22 cellular contexts compared by ENCODE assay signal in genomic region chr20:37630993-37631392, GRCh38.
DNase-seq lines count a peak whose midpoint lies in the region; ATAC-seq, FAIRE-seq and TF ChIP-seq lines count a peak whose summit lies in the region.
"Had no signal": no experiment of that assay in that cellular context is flagged by ENCODE, and none has a peak within 500 bp of the region (broad histone marks: within the 10 kb centered on the region; RNA-seq: fewer than 3 reads in every experiment).

No MANE protein-coding gene starts in this region.

- no peak overlapping the region for H3K9ac ChIP-seq in HepG2 (ENCODE audit: insufficient read depth, low read depth, low read length)
- H3K9ac ChIP-seq in astrocyte (ENCODE audit: low read length), result no peak overlapping the region

- peaks cover 77% of the 10 kb centered on the region for H3K27me3 Mint-ChIP-seq in astrocyte (ENCODE audit: low read depth, unreplicated experiment)

- 9% methylated on average over 3 of the region's 3 CpGs for WGBS in HepG2 (ENCODE audit: low lambda C conversion rate)
- WGBS in right lobe of liver (ENCODE audit: insufficient coverage, low coverage, low lambda C conversion rate, missing lambda C conversion rate), result 35% methylated on average over 3 of the region's 3 CpGs
- WGBS in transverse colon (ENCODE audit: low coverage in 1 of 2), 2 donors, result 38 to 51% methylated on average over 2 to 3 of the region's 3 CpGs

- no peak for TF ChIP-seq EP300 in HepG2 (IDR thresholded peaks at IDR 0.05; ENCODE audit: low read depth in 2 of 2, low read length in 2 of 2)
- TF ChIP-seq EP300 in HepG2 (CRISPR knock-in tag; IDR thresholded peaks at IDR 0.05; ENCODE audit: borderline replicate concordance), result no peak
- no peak for TF ChIP-seq EP300 in transverse colon (IDR thresholded peaks at IDR 0.05; ENCODE audit: low read depth)

- no peak for ATAC-seq in HepG2
- ATAC-seq in right lobe of liver, result no peak
- ATAC-seq: GM23338 had no signal

- BruUV-seq in HepG2 (replicated peaks; lab: Mats Ljungman, UMichigan), result no TSS peak

- TF ChIP-seq POLR2A in HepG2 (IDR thresholded peaks at IDR 0.05; ENCODE audit: insufficient read depth in 1 of 2, low read depth in 2 of 2, low read length in 2 of 2) (no peak), right lobe of liver (IDR thresholded peaks at IDR 0.05) (no peak), transverse colon (IDR thresholded peaks at IDR 0.05) (no peak)

- H3K4me3 ChIP-seq in HepG2 (replicated peaks in 1 of 3; ENCODE audit: insufficient read depth in 1 of 3, low read depth in 2 of 3, low read length in 3 of 3) (no peak overlapping the region), right lobe of liver (no peak overlapping the region), astrocyte (ENCODE audit: insufficient read depth, low read depth, low read length) (no peak overlapping the region), osteoblast (ENCODE audit: insufficient read depth, low read length) (no peak overlapping the region), transverse colon (no peak overlapping the region)
- H3K4me3 ChIP-seq: GM23338 had no signal

- POLR2A ChIA-PET in HepG2 (lab: Yijun Ruan, JAX), result no interaction called here

- peaks cover 24% of the 10 kb centered on the region for H3K9me3 Mint-ChIP-seq in astrocyte (ENCODE audit: unreplicated experiment)

- H3K9me3 ChIP-seq in HepG2 (ENCODE audit: low read length) (no peaks in the 10 kb centered on the region), right lobe of liver (no peaks in the 10 kb centered on the region), astrocyte (ENCODE audit: insufficient read depth, low read depth, low read length) (peaks cover 17% of the 10 kb centered on the region), osteoblast (ENCODE audit: low read depth, low read length) (peaks cover 14% of the 10 kb centered on the region), transverse colon (peaks cover 0 to 7% of the 10 kb centered on the region in 2 donors)

- H4K20me1 ChIP-seq in HepG2 (ENCODE audit: insufficient read depth, low read length), result peaks cover 4% of the 10 kb centered on the region; the same call in 1 of the 2 replicates
- H4K20me1 ChIP-seq in astrocyte (ENCODE audit: insufficient read depth, low read length), result no peaks in the 10 kb centered on the region
- H4K20me1 ChIP-seq in osteoblast (ENCODE audit: insufficient read depth, low read length), result no peaks in the 10 kb centered on the region

- H3K4me1 ChIP-seq in HepG2 (ENCODE audit: insufficient read depth, low read length) (peaks cover 18% of the 10 kb centered on the region), right lobe of liver (no peaks in the 10 kb centered on the region), astrocyte (ENCODE audit: insufficient read depth, low read length) (no peaks in the 10 kb centered on the region), osteoblast (ENCODE audit: insufficient read depth, low read length) (no peaks in the 10 kb centered on the region), transverse colon (no peaks in the 10 kb centered on the region)

- CTCF ChIA-PET in HepG2 (lab: Yijun Ruan, JAX; ENCODE audit: low intra/inter-chr PET ratio, low total read pairs), result no interaction called here

- no peak for DNase-seq in HepG2 (ENCODE audit: low spot score)
- no peak for DNase-seq in right lobe of liver
- DNase-seq in astrocyte (ENCODE audit: low read depth), result no peak
- DNase-seq in non-pigmented ciliary epithelial cell (ENCODE audit: low read depth), result peak; percentile 11
- no peak for DNase-seq in AG20443 (ENCODE audit: low spot score)
- no peak for DNase-seq in osteoblast (ENCODE audit: insufficient read length, low spot score, missing footprints)
- DNase-seq in transverse colon, result no peak
- DNase-seq: 8988T; C1 segment of cervical spinal cord; Caco-2; CD4-positive, CD25-positive, alpha-beta regulatory T cell; CD8-positive, alpha-beta memory T cell; GDM1; HCEC 1CT; IMR-90 had no signal

- H3K27me3 ChIP-seq in HepG2 (ENCODE audit: control insufficient read depth in 1 of 2, insufficient read depth in 2 of 2, low read length in 2 of 2) (peaks cover 0 to 2% of the 10 kb centered on the region in 2 experiments; a peak in 1 of 5 replicates), right lobe of liver (no peaks in the 10 kb centered on the region), astrocyte (ENCODE audit: insufficient read depth, low read length) (peaks cover 18% of the 10 kb centered on the region), osteoblast (ENCODE audit: insufficient read depth, low read length) (peaks cover 7% of the 10 kb centered on the region), transverse colon (peaks cover 42% of the 10 kb centered on the region)
- H3K27me3 ChIP-seq: BE2C had no signal

- peaks cover 4% of the 10 kb centered on the region for H3K36me3 Mint-ChIP-seq in astrocyte (ENCODE audit: low read depth, unreplicated experiment)
- H3K36me3 Mint-ChIP-seq: CD4-positive, CD25-positive, alpha-beta regulatory T cell; CD8-positive, alpha-beta memory T cell had no signal

- no peak overlapping the region for H3K4me3 Mint-ChIP-seq in astrocyte (ENCODE audit: unreplicated experiment)
- H3K4me3 Mint-ChIP-seq: CD4-positive, CD25-positive, alpha-beta regulatory T cell; CD8-positive, alpha-beta memory T cell; GM23338 had no signal

- H3K27ac ChIP-seq in HepG2 (ENCODE audit: extremely low read length, insufficient read depth, low read length), result no peak overlapping the region
- no peak overlapping the region for H3K27ac ChIP-seq in right lobe of liver
- H3K27ac ChIP-seq in astrocyte (ENCODE audit: low read depth, low read length), result no peak overlapping the region
- no peak overlapping the region for H3K27ac ChIP-seq in osteoblast (ENCODE audit: low read depth, low read length)
- no peak overlapping the region for H3K27ac ChIP-seq in transverse colon
- H3K27ac ChIP-seq: HL-60 had no signal

- H3K79me2 ChIP-seq in HepG2 (ENCODE audit: insufficient read depth, low read length), result no peaks in the 10 kb centered on the region
- H3K79me2 ChIP-seq in astrocyte (ENCODE audit: insufficient read depth, low read length), result no peaks in the 10 kb centered on the region
- no peaks in the 10 kb centered on the region for H3K79me2 ChIP-seq in osteoblast (ENCODE audit: insufficient read depth, low read length)

- no peaks in the 10 kb centered on the region for H3K36me3 ChIP-seq in HepG2 (replicated peaks in 1 of 2; ENCODE audit: control insufficient read depth in 1 of 2, insufficient read depth in 2 of 2, low read length in 2 of 2)
- H3K36me3 ChIP-seq in right lobe of liver, result no peaks in the 10 kb centered on the region
- H3K36me3 ChIP-seq in astrocyte (ENCODE audit: insufficient read depth, low read length), result no peaks in the 10 kb centered on the region
- H3K36me3 ChIP-seq in osteoblast (ENCODE audit: insufficient read depth, low read length), result no peaks in the 10 kb centered on the region
- no peaks in the 10 kb centered on the region for H3K36me3 ChIP-seq in transverse colon
- H3K36me3 ChIP-seq: BE2C had no signal

- H3K27ac Mint-ChIP-seq in astrocyte (ENCODE audit: unreplicated experiment), result peak overlapping the region; percentile 71
- H3K27ac Mint-ChIP-seq: CD4-positive, CD25-positive, alpha-beta regulatory T cell; CD8-positive, alpha-beta memory T cell; GM23338 had no signal

- H2AFZ ChIP-seq in HepG2 (ENCODE audit: low read length) (no peak overlapping the region), astrocyte (ENCODE audit: low read depth, low read length) (no peak overlapping the region), osteoblast (ENCODE audit: low read length) (no peak overlapping the region)

- in situ Hi-C loops in HepG2 (cut with HindIII; ENCODE audit: extremely low pct_ligation_motif_present, low pct_unique_long_range_greater_than_20kb) (no loop called here), transverse colon (cut with MboI; ENCODE audit: low pct_ligation_motif_present in 1 of 4, low pct_unique_long_range_greater_than_20kb in 1 of 4, low sequenced_read_pairs in 3 of 4) (no loop called here)

- FAIRE-seq in HepG2 (lab: Jason Lieb, UNC) (peak; percentile 62), astrocyte (lab: Jason Lieb, UNC) (no peak)
- FAIRE-seq: D721Med, GM12892, GM18507, H54 had no signal

- intact Hi-C loops in HepG2 (cut with micrococcal nuclease; ENCODE audit: unreplicated experiment) (no loop called here), right lobe of liver (cut with DNase I) (no loop called here), transverse colon (cut with DNase I; ENCODE audit: low total_unique reads) (no loop called here)

- H3K4me1 Mint-ChIP-seq in astrocyte (ENCODE audit: low read depth, unreplicated experiment), result peaks cover 6% of the 10 kb centered on the region
- H3K4me1 Mint-ChIP-seq: CD4-positive, CD25-positive, alpha-beta regulatory T cell; CD8-positive, alpha-beta memory T cell; GM23338 had no signal

- TF ChIP-seq CTCF in HepG2 (CRISPR knock-in tag; IDR thresholded peaks at IDR 0.05) (no peak), right lobe of liver (IDR thresholded peaks at IDR 0.05) (no peak), astrocyte (IDR thresholded peaks at IDR 0.05; ENCODE audit: insufficient read depth, low read depth, low read length) (no peak), osteoblast (IDR thresholded peaks at IDR 0.05; ENCODE audit: extremely low read depth, low read depth, low read length) (no peak), transverse colon (IDR thresholded peaks at IDR 0.05) (no peak)

- TF ChIP-seq RAD21 in HepG2 (CRISPR knock-in tag; IDR thresholded peaks at IDR 0.05), result no peak

- no peak overlapping the region for H3K4me2 ChIP-seq in HepG2 (ENCODE audit: low read depth, low read length)
- H3K4me2 ChIP-seq in astrocyte (ENCODE audit: low read length), result no peak overlapping the region
- no peak overlapping the region for H3K4me2 ChIP-seq in osteoblast (ENCODE audit: insufficient read depth, low read length)
- H3K4me2 ChIP-seq: GM23338 had no signal

TF ChIP-seq in HepG2, 621 proteins besides CTCF, POLR2A, EP300 and RAD21:
- 0 out of 2 replicates have a peak, but pooled peaks have one; percentile 58 for TF ChIP-seq ZNF30 (CRISPR knock-in tag; IDR thresholded peaks at IDR 0.05)
- peak; percentile 19; the same call in 1 of the 2 replicates for TF ChIP-seq HNF4A (CRISPR knock-in tag; IDR thresholded peaks at IDR 0.05)
- TF ChIP-seq CHD2 (IDR thresholded peaks at IDR 0.05; ENCODE audit: low read depth, low read length), result no peak
